Comparison of ENCODE assay signal across 1 cellular context in the genomic region with DNA sequence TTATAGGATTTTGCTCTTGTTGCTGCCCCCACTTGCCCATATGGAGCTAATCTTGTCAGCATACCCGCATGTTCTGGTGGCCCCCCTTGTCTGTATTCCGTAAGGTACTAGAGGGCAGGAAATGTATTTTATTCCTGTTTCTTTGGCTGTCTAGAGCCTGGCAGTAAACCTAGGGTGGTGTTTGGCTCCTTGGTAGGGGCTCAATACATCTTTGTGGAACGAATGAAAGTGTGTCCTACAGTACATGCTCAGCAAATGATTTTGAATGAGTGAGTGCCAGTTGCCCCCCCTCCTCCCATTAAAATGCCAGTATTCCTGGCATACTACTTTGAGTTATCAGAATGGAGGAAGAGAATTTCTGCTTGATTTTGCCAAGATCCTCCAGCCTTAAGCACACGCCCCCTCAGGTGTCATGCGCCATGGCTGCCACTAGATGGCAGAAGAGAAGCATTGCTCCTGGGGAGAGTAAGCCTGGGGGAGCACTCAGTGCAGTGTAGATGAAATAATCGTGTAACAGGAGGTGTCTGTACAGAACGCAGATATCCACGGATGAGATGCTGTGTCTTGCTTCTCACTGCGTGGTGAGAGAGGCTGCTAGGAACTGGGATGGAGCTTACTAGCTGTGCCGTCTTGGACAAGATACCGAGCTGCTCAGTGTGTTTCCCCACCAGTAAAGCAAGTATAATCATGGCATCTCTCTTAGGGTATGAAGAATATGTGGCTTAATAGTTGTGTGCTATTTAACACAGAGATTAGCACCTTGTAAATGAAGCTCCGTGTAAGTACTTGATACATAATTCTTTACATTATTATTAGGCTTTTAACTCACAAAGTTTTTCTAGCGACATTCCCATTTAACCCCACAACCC.
TF ChIP-seq lines count a peak whose summit lies in the region.

No MANE protein-coding gene starts in this region.

TF ChIP-seq in IMR-90, 13 proteins besides CTCF, POLR2A, EP300 and RAD21 (continued from another document):
- TF ChIP-seq, protein P1, sequence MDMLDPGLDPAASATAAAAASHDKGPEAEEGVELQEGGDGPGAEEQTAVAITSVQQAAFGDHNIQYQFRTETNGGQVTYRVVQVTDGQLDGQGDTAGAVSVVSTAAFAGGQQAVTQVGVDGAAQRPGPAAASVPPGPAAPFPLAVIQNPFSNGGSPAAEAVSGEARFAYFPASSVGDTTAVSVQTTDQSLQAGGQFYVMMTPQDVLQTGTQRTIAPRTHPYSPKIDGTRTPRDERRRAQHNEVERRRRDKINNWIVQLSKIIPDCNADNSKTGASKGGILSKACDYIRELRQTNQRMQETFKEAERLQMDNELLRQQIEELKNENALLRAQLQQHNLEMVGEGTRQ (IDR thresholded peaks at IDR 0.05; ENCODE audit: low read depth, low read length) = no peak
TF ChIP-seq in IMR-90: peak in this region for 3.
